In genomic region chr3:39528844-39529243, GRCh38 we compare ENCODE assay signal across 22 cellular contexts.
"Had no signal": no experiment of that assay in that cellular context is flagged by ENCODE, and none has a peak within 500 bp of the region (broad histone marks: within the 10 kb centered on the region; RNA-seq: fewer than 3 reads in every experiment).

No MANE protein-coding gene starts in this region.

- ATAC-seq: esophagus mucosa; heart right ventricle; left cardiac atrium; naive thymus-derived CD4-positive, alpha-beta T cell; sciatic nerve; stimulated activated naive B cell treated with anti-CD40 and anti-IgM and Interleukin-4, amounts not matched to agents 10 μg/mL and 1 μg/mL and 100 μg/mL, for 72 hours; stimulated activated naive CD8-positive, alpha-beta T cell treated with anti-CD3 and anti-CD28 coated beads, Interleukin-15, amount 100 ng/mL, for 72 hours had no signal

- H3K27ac ChIP-seq: heart right ventricle, left ventricle myocardium inferior, parathyroid adenoma, prostate gland, testis, tibial nerve had no signal

- H3K4me3 ChIP-seq: dorsolateral prefrontal cortex, heart right ventricle, left ventricle myocardium inferior, lung, prostate gland, testis, tibial nerve had no signal

- H3K36me3 Mint-ChIP-seq: stimulated activated naive B cell treated with anti-CD40 and anti-IgM and Interleukin-4, amounts not matched to agents 10 μg/mL and 1 μg/mL and 100 μg/mL, for 72 hours had no signal

- H3K4me1 ChIP-seq: left ventricle myocardium inferior, parathyroid adenoma, prostate gland, testis, tibial nerve had no signal

- DNase-seq: cortex of kidney; effector memory CD4-positive, alpha-beta T cell; heart right ventricle; islet precursor cell; left cardiac atrium; left ventricle myocardium inferior; mesendoderm; naive thymus-derived CD4-positive, alpha-beta T cell; nephron progenitor cell; retina; stimulated activated CD4-positive, alpha-beta T cell treated with anti-CD3 and anti-CD28 coated beads, Interleukin-2, amount 100 ng/mL, for 24 hours; stimulated activated CD4-positive, alpha-beta T cell treated with anti-CD3 and anti-CD28 coated beads, Interleukin-4, amount 100 ng/mL, for 4 hours; stimulated activated naive B cell treated with anti-CD40 and anti-IgM and Interleukin-4, amounts not matched to agents 10 μg/mL and 1 μg/mL and 100 μg/mL, for 72 hours; stimulated activated naive CD8-positive, alpha-beta T cell treated with anti-CD3 and anti-CD28 coated beads, Interleukin-15, amount 100 ng/mL, for 72 hours; testis had no signal

- H3K9me3 ChIP-seq: prostate gland, testis had no signal

- H3K36me3 ChIP-seq: heart right ventricle, left ventricle myocardium inferior, prostate gland, tibial nerve had no signal

- H3K79me2 ChIP-seq: parathyroid adenoma had no signal

- H3K4me3 Mint-ChIP-seq: naive thymus-derived CD4-positive, alpha-beta T cell; nephron progenitor cell; stimulated activated naive B cell treated with anti-CD40 and anti-IgM and Interleukin-4, amounts not matched to agents 10 μg/mL and 1 μg/mL and 100 μg/mL, for 72 hours; stimulated activated naive CD8-positive, alpha-beta T cell treated with anti-CD3 and anti-CD28 coated beads, Interleukin-15, amount 100 ng/mL, for 72 hours had no signal

- H2AFZ ChIP-seq: parathyroid adenoma had no signal

- H3K4me1 Mint-ChIP-seq: nephron progenitor cell; stimulated activated naive B cell treated with anti-CD40 and anti-IgM and Interleukin-4, amounts not matched to agents 10 μg/mL and 1 μg/mL and 100 μg/mL, for 72 hours; stimulated activated naive CD8-positive, alpha-beta T cell treated with anti-CD3 and anti-CD28 coated beads, Interleukin-15, amount 100 ng/mL, for 72 hours had no signal

- H3K27me3 ChIP-seq: dorsolateral prefrontal cortex, testis, tibial nerve had no signal

- H3K9ac ChIP-seq: parathyroid adenoma had no signal

- H3K27ac Mint-ChIP-seq: naive thymus-derived CD4-positive, alpha-beta T cell; nephron progenitor cell; stimulated activated naive B cell treated with anti-CD40 and anti-IgM and Interleukin-4, amounts not matched to agents 10 μg/mL and 1 μg/mL and 100 μg/mL, for 72 hours; stimulated activated naive CD8-positive, alpha-beta T cell treated with anti-CD3 and anti-CD28 coated beads, Interleukin-15, amount 100 ng/mL, for 72 hours had no signal
